13 cellular contexts compared by ENCODE assay signal in the genomic region with DNA sequence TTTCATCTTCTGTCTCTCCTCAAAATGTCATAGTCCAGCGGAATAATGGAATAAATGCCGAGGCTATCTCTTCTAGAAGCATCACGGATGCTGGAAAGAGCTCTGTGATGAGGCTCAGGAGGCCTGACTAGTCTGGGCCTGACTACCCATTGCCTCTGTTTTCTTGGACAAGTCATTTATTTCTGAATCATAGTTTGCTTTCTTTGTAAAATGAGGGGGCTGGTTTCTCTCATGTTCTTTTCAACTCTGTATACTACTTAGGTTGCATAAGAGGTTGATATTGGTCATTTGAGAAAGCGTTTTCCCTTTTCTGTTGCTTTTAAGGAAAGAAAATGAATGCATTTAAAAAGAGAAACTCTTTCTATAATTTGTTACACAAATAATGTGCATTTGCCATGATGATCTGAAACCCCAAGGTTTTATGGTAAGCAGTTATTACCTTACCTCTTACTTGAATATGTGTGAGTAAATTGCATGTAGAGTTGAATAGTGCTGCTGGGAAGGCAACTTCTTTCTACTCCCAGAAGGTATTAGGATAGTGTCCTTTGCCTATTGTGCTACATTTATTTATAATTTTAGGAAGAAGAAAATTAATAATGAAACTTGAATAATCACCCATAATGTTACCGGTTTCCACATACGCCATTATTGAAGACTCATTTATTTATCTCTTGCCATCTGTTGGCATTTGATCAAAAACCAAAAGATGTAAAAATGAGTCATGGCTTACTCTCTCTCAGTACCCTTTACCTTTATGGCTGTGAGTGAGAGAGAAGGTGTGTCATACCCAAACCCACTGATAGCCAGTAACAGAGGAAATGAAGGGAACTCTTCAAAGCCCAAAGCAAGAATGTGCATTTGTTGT.
DNase-seq lines count a peak whose midpoint lies in the region; ATAC-seq, FAIRE-seq and TF ChIP-seq lines count a peak whose summit lies in the region.
"Had no signal": no experiment of that assay in that cellular context is flagged by ENCODE, and none has a peak within 500 bp of the region (broad histone marks: within the 10 kb centered on the region; RNA-seq: fewer than 3 reads in every experiment).

No MANE protein-coding gene starts in this region.

- H3K4me3 ChIP-seq in SJCRH30 (no peak overlapping the region), kidney (ENCODE audit: low read length in 2 of 2) (no peak overlapping the region)
- H3K4me3 ChIP-seq: lung, uterus had no signal

- TF ChIP-seq CTCF in kidney (IDR thresholded peaks at IDR 0.05; ENCODE audit: borderline replicate concordance, extremely low read depth, insufficient read depth): no peak

- DNase-seq in stimulated activated CD4-positive, alpha-beta T cell treated with anti-CD3 and anti-CD28 coated beads, Interleukin-2, amount 100 ng/mL, for 4 hours (ENCODE audit: low read depth): peak; percentile 26
- no peak for DNase-seq in stimulated activated CD4-positive, alpha-beta T cell treated with anti-CD3 and anti-CD28 coated beads, Interleukin-4, amount 100 ng/mL, for 1 hour
- DNase-seq in T-helper 17 cell (no peak), A172 (ENCODE audit: low spot score) (no peak), SJCRH30 (no peak), kidney (no peak), NOMO-1 (lab: John Stamatoyannopoulos, UW; ENCODE audit: unreplicated experiment in 2 of 2) (no peak)
- DNase-seq: glutamatergic neuron, NCI-H2081, RPMI8226, uterus had no signal

- H3K4me1 ChIP-seq in SJCRH30: no peaks in the 10 kb centered on the region
- no peaks in the 10 kb centered on the region for H3K4me1 ChIP-seq in kidney (ENCODE audit: control insufficient read depth in 1 of 2, insufficient read depth in 1 of 2, low read depth in 1 of 2, low read length in 2 of 2)
- H3K4me1 ChIP-seq: uterus had no signal

- no peaks in the 10 kb centered on the region for H3K27me3 ChIP-seq in SJCRH30
- H3K27me3 ChIP-seq: uterus had no signal

- no peak for FAIRE-seq in kidney (lab: Jason Lieb, UNC)

- intact Hi-C loops in kidney (cut with DNase I): no loop called here

- H3K27ac ChIP-seq in SJCRH30 (no peak overlapping the region), kidney (ENCODE audit: low read depth in 2 of 2, low read length in 2 of 2) (no peak overlapping the region)
- H3K27ac ChIP-seq: uterus had no signal

- H3K36me3 Mint-ChIP-seq in T-helper 17 cell (ENCODE audit: low read depth): no peaks in the 10 kb centered on the region

- H3K4me1 Mint-ChIP-seq in T-helper 17 cell: peaks cover 18% of the 10 kb centered on the region

- ATAC-seq in T-helper 17 cell: peak; percentile 100
- ATAC-seq in esophagus mucosa: peak; percentile 68

- H3K27me3 Mint-ChIP-seq in T-helper 17 cell: no peaks in the 10 kb centered on the region

- no peaks in the 10 kb centered on the region for H3K36me3 ChIP-seq in SJCRH30
- H3K36me3 ChIP-seq in kidney (ENCODE audit: control insufficient read depth in 1 of 2, insufficient read depth in 2 of 2, low read length in 2 of 2): no peaks in the 10 kb centered on the region
- H3K36me3 ChIP-seq: uterus had no signal

- H3K9me3 ChIP-seq in T-helper 17 cell (ENCODE audit: control insufficient read depth, low read length, poor library complexity, severe bottlenecking): no peaks in the 10 kb centered on the region
- no peaks in the 10 kb centered on the region for H3K9me3 ChIP-seq in SJCRH30 (replicated peaks)
- H3K9me3 ChIP-seq in kidney (ENCODE audit: control insufficient read depth in 1 of 2, low read length in 2 of 2): no peaks in the 10 kb centered on the region
- H3K9me3 ChIP-seq: uterus had no signal

- peak overlapping the region; percentile 63 for H3K4me3 Mint-ChIP-seq in T-helper 17 cell

- no peak overlapping the region for H3K27ac Mint-ChIP-seq in T-helper 17 cell

- H3K9ac ChIP-seq in kidney (ENCODE audit: low read length in 2 of 2): no peak overlapping the region
